1 cellular context compared by ENCODE assay signal in the genomic region with DNA sequence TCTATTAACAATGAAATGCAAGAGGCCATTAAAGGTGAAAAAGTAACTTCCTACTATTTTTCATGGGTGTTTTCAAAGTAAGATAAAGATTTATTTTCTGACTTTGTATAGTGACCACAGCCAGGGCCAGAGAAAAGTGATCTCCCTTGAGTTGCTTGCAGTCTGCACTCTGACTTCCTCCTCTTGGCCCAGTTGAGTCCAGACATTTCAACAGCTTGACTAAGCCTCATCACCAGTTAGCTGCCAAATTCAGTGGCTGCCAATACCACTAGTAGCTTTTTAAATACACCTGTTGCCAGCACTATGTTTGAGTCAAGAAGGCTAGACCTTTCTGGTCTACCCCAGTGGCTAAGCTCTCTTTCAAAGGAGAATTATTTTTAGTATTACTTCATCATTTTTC.
TF ChIP-seq lines count a peak whose summit lies in the region.

No MANE protein-coding gene starts in this region.

TF ChIP-seq in SK-N-SH, 30 proteins besides CTCF, POLR2A, EP300 and RAD21 (continued from another document):
- TF ChIP-seq, protein P1, sequence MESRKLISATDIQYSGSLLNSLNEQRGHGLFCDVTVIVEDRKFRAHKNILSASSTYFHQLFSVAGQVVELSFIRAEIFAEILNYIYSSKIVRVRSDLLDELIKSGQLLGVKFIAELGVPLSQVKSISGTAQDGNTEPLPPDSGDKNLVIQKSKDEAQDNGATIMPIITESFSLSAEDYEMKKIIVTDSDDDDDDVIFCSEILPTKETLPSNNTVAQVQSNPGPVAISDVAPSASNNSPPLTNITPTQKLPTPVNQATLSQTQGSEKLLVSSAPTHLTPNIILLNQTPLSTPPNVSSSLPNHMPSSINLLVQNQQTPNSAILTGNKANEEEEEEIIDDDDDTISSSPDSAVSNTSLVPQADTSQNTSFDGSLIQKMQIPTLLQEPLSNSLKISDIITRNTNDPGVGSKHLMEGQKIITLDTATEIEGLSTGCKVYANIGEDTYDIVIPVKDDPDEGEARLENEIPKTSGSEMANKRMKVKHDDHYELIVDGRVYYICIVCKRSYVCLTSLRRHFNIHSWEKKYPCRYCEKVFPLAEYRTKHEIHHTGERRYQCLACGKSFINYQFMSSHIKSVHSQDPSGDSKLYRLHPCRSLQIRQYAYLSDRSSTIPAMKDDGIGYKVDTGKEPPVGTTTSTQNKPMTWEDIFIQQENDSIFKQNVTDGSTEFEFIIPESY (IDR thresholded peaks at IDR 0.05; ENCODE audit: borderline replicate concordance, low read depth), result no peak
- TF ChIP-seq MXI1 (IDR thresholded peaks at IDR 0.05; ENCODE audit: low read depth, low read length) (no peak), TAF1 (IDR thresholded peaks at IDR 0.05; ENCODE audit: borderline replicate concordance, low read depth, low read length) (no peak), ELF1 (IDR thresholded peaks at IDR 0.05) (0 out of 2 replicates have a peak, but pooled peaks have one; percentile 9), CHD2 (IDR thresholded peaks at IDR 0.05; ENCODE audit: low read length, partially characterized antibody) (no peak), NFIC (IDR thresholded peaks at IDR 0.05; ENCODE audit: borderline replicate concordance) (peak; percentile 90), FOXJ3 (CRISPR knock-in tag; IDR thresholded peaks at IDR 0.05) (no peak), FOXM1 (IDR thresholded peaks at IDR 0.05; ENCODE audit: low read depth) (no peak), TEAD4 (IDR thresholded peaks at IDR 0.05; ENCODE audit: borderline replicate concordance, insufficient read depth) (no peak), GATA2 (CRISPR knock-in tag; IDR thresholded peaks at IDR 0.05) (no peak), TCF12 (IDR thresholded peaks at IDR 0.05) (peak; percentile 64), SMC3 (IDR thresholded peaks at IDR 0.05; ENCODE audit: low read depth, low read length) (no peak), POLR2AphosphoS5 (IDR thresholded peaks at IDR 0.05; ENCODE audit: low read depth, low read length) (peak; percentile 28; the same call in 1 of the 2 replicates), FOSL2 (IDR thresholded peaks at IDR 0.05; ENCODE audit: borderline replicate concordance, low read depth) (peak; percentile 28; the same call in 1 of the 2 replicates), JUND (IDR thresholded peaks at IDR 0.05) (peak; percentile 44), RCOR1 (IDR thresholded peaks at IDR 0.05; ENCODE audit: low read length) (no peak), SIN3A (IDR thresholded peaks at IDR 0.05; ENCODE audit: borderline replicate concordance, low read depth, low read length) (no peak), YY1 (IDR thresholded peaks at IDR 0.05; ENCODE audit: low read depth) (no peak), RXRA (IDR thresholded peaks at IDR 0.05; ENCODE audit: borderline replicate concordance, low read depth) (0 out of 2 replicates have a peak, but pooled peaks have one; percentile 31), EZH2phosphoT487 (IDR thresholded peaks at IDR 0.05; ENCODE audit: borderline replicate concordance, low read depth) (no peak), NRF1 (IDR thresholded peaks at IDR 0.05; ENCODE audit: low read depth, low read length) (no peak), GABPA (IDR thresholded peaks at IDR 0.05; ENCODE audit: low read depth) (no peak)
- TF ChIP-seq, protein P2, sequence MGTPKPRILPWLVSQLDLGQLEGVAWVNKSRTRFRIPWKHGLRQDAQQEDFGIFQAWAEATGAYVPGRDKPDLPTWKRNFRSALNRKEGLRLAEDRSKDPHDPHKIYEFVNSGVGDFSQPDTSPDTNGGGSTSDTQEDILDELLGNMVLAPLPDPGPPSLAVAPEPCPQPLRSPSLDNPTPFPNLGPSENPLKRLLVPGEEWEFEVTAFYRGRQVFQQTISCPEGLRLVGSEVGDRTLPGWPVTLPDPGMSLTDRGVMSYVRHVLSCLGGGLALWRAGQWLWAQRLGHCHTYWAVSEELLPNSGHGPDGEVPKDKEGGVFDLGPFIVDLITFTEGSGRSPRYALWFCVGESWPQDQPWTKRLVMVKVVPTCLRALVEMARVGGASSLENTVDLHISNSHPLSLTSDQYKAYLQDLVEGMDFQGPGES (IDR thresholded peaks at IDR 0.05; ENCODE audit: low read depth, low read length), result no peak
- TF ChIP-seq, protein P3, sequence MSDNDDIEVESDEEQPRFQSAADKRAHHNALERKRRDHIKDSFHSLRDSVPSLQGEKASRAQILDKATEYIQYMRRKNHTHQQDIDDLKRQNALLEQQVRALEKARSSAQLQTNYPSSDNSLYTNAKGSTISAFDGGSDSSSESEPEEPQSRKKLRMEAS (IDR thresholded peaks at IDR 0.05; ENCODE audit: low read depth), result no peak
- TF ChIP-seq, protein P4, sequence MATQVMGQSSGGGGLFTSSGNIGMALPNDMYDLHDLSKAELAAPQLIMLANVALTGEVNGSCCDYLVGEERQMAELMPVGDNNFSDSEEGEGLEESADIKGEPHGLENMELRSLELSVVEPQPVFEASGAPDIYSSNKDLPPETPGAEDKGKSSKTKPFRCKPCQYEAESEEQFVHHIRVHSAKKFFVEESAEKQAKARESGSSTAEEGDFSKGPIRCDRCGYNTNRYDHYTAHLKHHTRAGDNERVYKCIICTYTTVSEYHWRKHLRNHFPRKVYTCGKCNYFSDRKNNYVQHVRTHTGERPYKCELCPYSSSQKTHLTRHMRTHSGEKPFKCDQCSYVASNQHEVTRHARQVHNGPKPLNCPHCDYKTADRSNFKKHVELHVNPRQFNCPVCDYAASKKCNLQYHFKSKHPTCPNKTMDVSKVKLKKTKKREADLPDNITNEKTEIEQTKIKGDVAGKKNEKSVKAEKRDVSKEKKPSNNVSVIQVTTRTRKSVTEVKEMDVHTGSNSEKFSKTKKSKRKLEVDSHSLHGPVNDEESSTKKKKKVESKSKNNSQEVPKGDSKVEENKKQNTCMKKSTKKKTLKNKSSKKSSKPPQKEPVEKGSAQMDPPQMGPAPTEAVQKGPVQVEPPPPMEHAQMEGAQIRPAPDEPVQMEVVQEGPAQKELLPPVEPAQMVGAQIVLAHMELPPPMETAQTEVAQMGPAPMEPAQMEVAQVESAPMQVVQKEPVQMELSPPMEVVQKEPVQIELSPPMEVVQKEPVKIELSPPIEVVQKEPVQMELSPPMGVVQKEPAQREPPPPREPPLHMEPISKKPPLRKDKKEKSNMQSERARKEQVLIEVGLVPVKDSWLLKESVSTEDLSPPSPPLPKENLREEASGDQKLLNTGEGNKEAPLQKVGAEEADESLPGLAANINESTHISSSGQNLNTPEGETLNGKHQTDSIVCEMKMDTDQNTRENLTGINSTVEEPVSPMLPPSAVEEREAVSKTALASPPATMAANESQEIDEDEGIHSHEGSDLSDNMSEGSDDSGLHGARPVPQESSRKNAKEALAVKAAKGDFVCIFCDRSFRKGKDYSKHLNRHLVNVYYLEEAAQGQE (IDR thresholded peaks at IDR 0.05; ENCODE audit: low read depth, low read length), result no peak
- TF ChIP-seq, protein P5, sequence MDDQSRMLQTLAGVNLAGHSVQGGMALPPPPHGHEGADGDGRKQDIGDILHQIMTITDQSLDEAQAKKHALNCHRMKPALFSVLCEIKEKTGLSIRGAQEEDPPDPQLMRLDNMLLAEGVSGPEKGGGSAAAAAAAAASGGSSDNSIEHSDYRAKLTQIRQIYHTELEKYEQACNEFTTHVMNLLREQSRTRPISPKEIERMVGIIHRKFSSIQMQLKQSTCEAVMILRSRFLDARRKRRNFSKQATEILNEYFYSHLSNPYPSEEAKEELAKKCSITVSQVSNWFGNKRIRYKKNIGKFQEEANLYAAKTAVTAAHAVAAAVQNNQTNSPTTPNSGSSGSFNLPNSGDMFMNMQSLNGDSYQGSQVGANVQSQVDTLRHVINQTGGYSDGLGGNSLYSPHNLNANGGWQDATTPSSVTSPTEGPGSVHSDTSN (IDR thresholded peaks at IDR 0.05), result peak; percentile 42; the same call in 1 of the 2 replicates
- TF ChIP-seq, protein P6, sequence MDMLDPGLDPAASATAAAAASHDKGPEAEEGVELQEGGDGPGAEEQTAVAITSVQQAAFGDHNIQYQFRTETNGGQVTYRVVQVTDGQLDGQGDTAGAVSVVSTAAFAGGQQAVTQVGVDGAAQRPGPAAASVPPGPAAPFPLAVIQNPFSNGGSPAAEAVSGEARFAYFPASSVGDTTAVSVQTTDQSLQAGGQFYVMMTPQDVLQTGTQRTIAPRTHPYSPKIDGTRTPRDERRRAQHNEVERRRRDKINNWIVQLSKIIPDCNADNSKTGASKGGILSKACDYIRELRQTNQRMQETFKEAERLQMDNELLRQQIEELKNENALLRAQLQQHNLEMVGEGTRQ (IDR thresholded peaks at IDR 0.05; ENCODE audit: borderline replicate concordance, low read depth, low read length), result no peak
